In the genomic region with DNA sequence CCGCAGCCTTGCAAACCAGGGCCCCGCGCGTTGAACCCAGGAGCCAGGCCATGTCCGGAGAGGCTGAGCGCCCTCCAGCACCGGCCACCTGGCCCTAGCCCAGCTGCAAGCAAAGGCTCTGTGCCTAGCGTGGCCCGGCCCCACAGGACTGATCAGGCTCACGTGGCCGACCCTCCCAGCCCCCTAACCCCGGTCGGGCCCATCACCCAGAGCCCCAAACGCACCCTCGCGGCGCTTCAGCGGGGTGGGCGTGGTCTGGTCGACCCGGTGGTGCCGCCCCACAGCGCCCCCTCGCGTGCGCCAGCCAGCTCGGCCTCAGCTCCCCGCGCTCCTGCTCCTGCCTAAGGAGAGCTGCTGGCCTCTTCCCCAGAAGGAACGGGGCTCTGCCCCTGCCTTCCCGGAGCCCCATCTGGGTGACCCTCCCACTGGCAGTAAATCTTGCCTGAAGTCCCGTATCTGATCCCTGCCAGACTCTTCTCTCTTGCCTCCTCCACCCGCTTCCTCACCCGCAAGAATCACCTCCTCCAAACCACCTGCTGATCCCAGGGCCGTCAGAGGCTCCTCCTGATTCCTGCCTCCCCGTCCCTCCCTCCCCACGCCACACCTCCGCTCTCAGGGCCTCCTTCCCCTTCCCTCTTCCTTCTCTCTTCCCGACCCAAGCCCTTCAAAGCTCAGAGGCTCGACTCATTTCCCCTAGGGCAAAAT, we compare ENCODE assay signal across 1 cellular context.
TF ChIP-seq lines count a peak whose summit lies in the region.

No MANE protein-coding gene starts in this region.

TF ChIP-seq in WTC11, 78 proteins besides CTCF, POLR2A, EP300 and RAD21 (continued from another document):
- TF ChIP-seq, protein P1, sequence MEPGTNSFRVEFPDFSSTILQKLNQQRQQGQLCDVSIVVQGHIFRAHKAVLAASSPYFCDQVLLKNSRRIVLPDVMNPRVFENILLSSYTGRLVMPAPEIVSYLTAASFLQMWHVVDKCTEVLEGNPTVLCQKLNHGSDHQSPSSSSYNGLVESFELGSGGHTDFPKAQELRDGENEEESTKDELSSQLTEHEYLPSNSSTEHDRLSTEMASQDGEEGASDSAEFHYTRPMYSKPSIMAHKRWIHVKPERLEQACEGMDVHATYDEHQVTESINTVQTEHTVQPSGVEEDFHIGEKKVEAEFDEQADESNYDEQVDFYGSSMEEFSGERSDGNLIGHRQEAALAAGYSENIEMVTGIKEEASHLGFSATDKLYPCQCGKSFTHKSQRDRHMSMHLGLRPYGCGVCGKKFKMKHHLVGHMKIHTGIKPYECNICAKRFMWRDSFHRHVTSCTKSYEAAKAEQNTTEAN (CRISPR knock-in tag; IDR thresholded peaks at IDR 0.05), result no peak
- TF ChIP-seq ZNF121 (CRISPR knock-in tag; IDR thresholded peaks at IDR 0.05) (peak; percentile 91), ATF1 (CRISPR knock-in tag; IDR thresholded peaks at IDR 0.05) (0 out of 2 replicates have a peak, but pooled peaks have one; percentile 21), SMAD3 (CRISPR knock-in tag; IDR thresholded peaks at IDR 0.05; ENCODE audit: borderline replicate concordance) (peak; percentile 56; the same call in 1 of the 2 replicates), NFYB (CRISPR knock-in tag; conservative IDR thresholded peaks at IDR 0.05; ENCODE audit: low read depth) (no peak), ETV6 (CRISPR knock-in tag; IDR thresholded peaks at IDR 0.05) (peak; percentile 62; the same call in 1 of the 2 replicates), ZNF232 (CRISPR knock-in tag; IDR thresholded peaks at IDR 0.05) (0 out of 2 replicates have a peak, but pooled peaks have one; percentile 63), HMGA2 (CRISPR knock-in tag; IDR thresholded peaks at IDR 0.05) (no peak), SP1 (CRISPR knock-in tag; conservative IDR thresholded peaks at IDR 0.05) (peak; percentile 88)
- TF ChIP-seq, protein P2, sequence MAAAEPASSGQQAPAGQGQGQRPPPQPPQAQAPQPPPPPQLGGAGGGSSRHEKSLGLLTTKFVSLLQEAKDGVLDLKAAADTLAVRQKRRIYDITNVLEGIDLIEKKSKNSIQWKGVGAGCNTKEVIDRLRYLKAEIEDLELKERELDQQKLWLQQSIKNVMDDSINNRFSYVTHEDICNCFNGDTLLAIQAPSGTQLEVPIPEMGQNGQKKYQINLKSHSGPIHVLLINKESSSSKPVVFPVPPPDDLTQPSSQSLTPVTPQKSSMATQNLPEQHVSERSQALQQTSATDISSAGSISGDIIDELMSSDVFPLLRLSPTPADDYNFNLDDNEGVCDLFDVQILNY (CRISPR knock-in tag; IDR thresholded peaks at IDR 0.05), result peak; percentile 32; the same call in 1 of the 2 replicates
- TF ChIP-seq, protein P3, sequence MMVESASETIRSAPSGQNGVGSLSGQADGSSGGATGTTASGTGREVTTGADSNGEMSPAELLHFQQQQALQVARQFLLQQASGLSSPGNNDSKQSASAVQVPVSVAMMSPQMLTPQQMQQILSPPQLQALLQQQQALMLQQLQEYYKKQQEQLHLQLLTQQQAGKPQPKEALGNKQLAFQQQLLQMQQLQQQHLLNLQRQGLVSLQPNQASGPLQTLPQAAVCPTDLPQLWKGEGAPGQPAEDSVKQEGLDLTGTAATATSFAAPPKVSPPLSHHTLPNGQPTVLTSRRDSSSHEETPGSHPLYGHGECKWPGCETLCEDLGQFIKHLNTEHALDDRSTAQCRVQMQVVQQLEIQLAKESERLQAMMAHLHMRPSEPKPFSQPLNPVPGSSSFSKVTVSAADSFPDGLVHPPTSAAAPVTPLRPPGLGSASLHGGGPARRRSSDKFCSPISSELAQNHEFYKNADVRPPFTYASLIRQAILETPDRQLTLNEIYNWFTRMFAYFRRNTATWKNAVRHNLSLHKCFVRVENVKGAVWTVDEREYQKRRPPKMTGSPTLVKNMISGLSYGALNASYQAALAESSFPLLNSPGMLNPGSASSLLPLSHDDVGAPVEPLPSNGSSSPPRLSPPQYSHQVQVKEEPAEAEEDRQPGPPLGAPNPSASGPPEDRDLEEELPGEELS (CRISPR knock-in tag; IDR thresholded peaks at IDR 0.05), result 0 out of 2 replicates have a peak, but pooled peaks have one; percentile 17
- TF ChIP-seq, protein P4, sequence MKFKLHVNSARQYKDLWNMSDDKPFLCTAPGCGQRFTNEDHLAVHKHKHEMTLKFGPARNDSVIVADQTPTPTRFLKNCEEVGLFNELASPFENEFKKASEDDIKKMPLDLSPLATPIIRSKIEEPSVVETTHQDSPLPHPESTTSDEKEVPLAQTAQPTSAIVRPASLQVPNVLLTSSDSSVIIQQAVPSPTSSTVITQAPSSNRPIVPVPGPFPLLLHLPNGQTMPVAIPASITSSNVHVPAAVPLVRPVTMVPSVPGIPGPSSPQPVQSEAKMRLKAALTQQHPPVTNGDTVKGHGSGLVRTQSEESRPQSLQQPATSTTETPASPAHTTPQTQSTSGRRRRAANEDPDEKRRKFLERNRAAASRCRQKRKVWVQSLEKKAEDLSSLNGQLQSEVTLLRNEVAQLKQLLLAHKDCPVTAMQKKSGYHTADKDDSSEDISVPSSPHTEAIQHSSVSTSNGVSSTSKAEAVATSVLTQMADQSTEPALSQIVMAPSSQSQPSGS (CRISPR knock-in tag; IDR thresholded peaks at IDR 0.05; ENCODE audit: borderline replicate concordance, low read depth), result no peak
- TF ChIP-seq, protein P5, sequence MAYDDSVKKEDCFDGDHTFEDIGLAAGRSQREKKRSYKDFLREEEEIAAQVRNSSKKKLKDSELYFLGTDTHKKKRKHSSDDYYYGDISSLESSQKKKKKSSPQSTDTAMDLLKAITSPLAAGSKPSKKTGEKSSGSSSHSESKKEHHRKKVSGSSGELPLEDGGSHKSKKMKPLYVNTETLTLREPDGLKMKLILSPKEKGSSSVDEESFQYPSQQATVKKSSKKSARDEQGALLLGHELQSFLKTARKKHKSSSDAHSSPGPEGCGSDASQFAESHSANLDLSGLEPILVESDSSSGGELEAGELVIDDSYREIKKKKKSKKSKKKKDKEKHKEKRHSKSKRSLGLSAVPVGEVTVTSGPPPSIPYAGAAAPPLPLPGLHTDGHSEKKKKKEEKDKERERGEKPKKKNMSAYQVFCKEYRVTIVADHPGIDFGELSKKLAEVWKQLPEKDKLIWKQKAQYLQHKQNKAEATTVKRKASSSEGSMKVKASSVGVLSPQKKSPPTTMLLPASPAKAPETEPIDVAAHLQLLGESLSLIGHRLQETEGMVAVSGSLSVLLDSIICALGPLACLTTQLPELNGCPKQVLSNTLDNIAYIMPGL (CRISPR knock-in tag; IDR thresholded peaks at IDR 0.05), result peak; percentile 82
- TF ChIP-seq, protein P6, sequence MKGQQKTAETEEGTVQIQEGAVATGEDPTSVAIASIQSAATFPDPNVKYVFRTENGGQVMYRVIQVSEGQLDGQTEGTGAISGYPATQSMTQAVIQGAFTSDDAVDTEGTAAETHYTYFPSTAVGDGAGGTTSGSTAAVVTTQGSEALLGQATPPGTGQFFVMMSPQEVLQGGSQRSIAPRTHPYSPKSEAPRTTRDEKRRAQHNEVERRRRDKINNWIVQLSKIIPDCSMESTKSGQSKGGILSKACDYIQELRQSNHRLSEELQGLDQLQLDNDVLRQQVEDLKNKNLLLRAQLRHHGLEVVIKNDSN (CRISPR knock-in tag; IDR thresholded peaks at IDR 0.05), result peak; percentile 67; the same call in 1 of the 2 replicates
- TF ChIP-seq, protein P7, sequence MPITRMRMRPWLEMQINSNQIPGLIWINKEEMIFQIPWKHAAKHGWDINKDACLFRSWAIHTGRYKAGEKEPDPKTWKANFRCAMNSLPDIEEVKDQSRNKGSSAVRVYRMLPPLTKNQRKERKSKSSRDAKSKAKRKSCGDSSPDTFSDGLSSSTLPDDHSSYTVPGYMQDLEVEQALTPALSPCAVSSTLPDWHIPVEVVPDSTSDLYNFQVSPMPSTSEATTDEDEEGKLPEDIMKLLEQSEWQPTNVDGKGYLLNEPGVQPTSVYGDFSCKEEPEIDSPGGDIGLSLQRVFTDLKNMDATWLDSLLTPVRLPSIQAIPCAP (CRISPR knock-in tag; IDR thresholded peaks at IDR 0.05), result no peak
TF ChIP-seq in WTC11: peak in this region for 12.
